Comparison of ENCODE assay signal across 1 cellular context in genomic region chr16:1985466-1986150, GRCh38.
TF ChIP-seq lines count a peak whose summit lies in the region.

No MANE protein-coding gene starts in this region.

TF ChIP-seq in HCT116, 20 proteins besides CTCF, POLR2A, EP300 and RAD21 (continued from another document):
- TF ChIP-seq, protein P1, sequence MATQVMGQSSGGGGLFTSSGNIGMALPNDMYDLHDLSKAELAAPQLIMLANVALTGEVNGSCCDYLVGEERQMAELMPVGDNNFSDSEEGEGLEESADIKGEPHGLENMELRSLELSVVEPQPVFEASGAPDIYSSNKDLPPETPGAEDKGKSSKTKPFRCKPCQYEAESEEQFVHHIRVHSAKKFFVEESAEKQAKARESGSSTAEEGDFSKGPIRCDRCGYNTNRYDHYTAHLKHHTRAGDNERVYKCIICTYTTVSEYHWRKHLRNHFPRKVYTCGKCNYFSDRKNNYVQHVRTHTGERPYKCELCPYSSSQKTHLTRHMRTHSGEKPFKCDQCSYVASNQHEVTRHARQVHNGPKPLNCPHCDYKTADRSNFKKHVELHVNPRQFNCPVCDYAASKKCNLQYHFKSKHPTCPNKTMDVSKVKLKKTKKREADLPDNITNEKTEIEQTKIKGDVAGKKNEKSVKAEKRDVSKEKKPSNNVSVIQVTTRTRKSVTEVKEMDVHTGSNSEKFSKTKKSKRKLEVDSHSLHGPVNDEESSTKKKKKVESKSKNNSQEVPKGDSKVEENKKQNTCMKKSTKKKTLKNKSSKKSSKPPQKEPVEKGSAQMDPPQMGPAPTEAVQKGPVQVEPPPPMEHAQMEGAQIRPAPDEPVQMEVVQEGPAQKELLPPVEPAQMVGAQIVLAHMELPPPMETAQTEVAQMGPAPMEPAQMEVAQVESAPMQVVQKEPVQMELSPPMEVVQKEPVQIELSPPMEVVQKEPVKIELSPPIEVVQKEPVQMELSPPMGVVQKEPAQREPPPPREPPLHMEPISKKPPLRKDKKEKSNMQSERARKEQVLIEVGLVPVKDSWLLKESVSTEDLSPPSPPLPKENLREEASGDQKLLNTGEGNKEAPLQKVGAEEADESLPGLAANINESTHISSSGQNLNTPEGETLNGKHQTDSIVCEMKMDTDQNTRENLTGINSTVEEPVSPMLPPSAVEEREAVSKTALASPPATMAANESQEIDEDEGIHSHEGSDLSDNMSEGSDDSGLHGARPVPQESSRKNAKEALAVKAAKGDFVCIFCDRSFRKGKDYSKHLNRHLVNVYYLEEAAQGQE (IDR thresholded peaks at IDR 0.05; ENCODE audit: low read depth) = no peak
- TF ChIP-seq MAX (IDR thresholded peaks at IDR 0.05) (no peak), SIN3A (IDR thresholded peaks at IDR 0.05; ENCODE audit: low read depth) (no peak), SP1 (IDR thresholded peaks at IDR 0.05; ENCODE audit: low read depth) (no peak), CEBPB (IDR thresholded peaks at IDR 0.05; ENCODE audit: low read depth) (no peak), YY1 (IDR thresholded peaks at IDR 0.05; ENCODE audit: extremely low read depth, insufficient replicate concordance, low read depth, low read length) (no peak), POLR2AphosphoS5 (IDR thresholded peaks at IDR 0.05; ENCODE audit: low read depth, low read length) (no peak), FOSL1 (IDR thresholded peaks at IDR 0.05; ENCODE audit: low read depth) (no peak)
